ENCODE assay signal across 23 cellular contexts in genomic region chr13:110923086-110923485, GRCh38. TPM values are rescaled to one million over a fixed set of nuclear protein-coding genes. Genes with fewer than 3 reads are reported as not detected.
A peak's percentile ranks its signal among the peaks of the same experiment; 100 is the strongest.
DNase-seq lines count a peak whose midpoint lies in the region; ATAC-seq, FAIRE-seq and TF ChIP-seq lines count a peak whose summit lies in the region.
"Had no signal": no experiment of that assay in that cellular context is flagged by ENCODE, and none has a peak within 500 bp of the region (broad histone marks: within the 10 kb centered on the region; RNA-seq: fewer than 3 reads in every experiment).

No MANE protein-coding gene starts in this region.

- no peak overlapping the region for H4K8ac ChIP-seq in H9 (replicated peaks; ENCODE audit: insufficient read length, low read depth, low read length)

- CTCF ChIA-PET in K562 (lab: Yijun Ruan, JAX; ENCODE audit: low intra/inter-chr PET ratio): no interaction called here
- CTCF ChIA-PET in WTC11 (lab: Charles Lee): interaction anchor here (2.8 to 4.1 kb wide), 2 partner anchors 8 to 278 kb away, joined by 15 to 25 read pairs; partner anchors contain the start of gene ANKRD10
- CTCF ChIA-PET in SK-N-SH (lab: Yijun Ruan, JAX): interaction anchor here (1.0 kb wide), 1 partner anchor 9 kb away, joined by 3 read pairs; no protein-coding TSS in a partner anchor

- H3K9me2 ChIP-seq in SK-N-SH: no peaks in the 10 kb centered on the region

- H3K4me3 Mint-ChIP-seq in H9 (no peak overlapping the region), osteocyte (ENCODE audit: unreplicated experiment) (no peak overlapping the region), WTC11 (no peak overlapping the region)
- H3K4me3 Mint-ChIP-seq: B cell; CD8-positive, alpha-beta T cell; HFFc6 had no signal

- no peak overlapping the region for H3K27ac ChIP-seq in H9 (ENCODE audit: insufficient read length, low read depth, low read length)
- H3K27ac ChIP-seq in K562 (ENCODE audit: extremely low read depth, low read depth, low read length): no peak overlapping the region
- H3K27ac ChIP-seq in SK-N-SH (ENCODE audit: low read depth in 2 of 2, low read length in 1 of 2): no peak overlapping the region
- H3K27ac ChIP-seq: 22Rv1, BLaER1, C4-2B had no signal

- TF ChIP-seq CTCF in H9 (conservative IDR thresholded peaks at IDR 0.05) (no peak), K562 (IDR thresholded peaks at IDR 0.05 in 2 of 3, conservative IDR thresholded peaks at IDR 0.05 in 1 of 3; ENCODE audit: insufficient read depth in 2 of 3, low read depth in 1 of 3, low read length in 3 of 3) (no peak), osteocyte (IDR thresholded peaks at IDR 0.05) (no peak), WTC11 (IDR thresholded peaks at IDR 0.05) (no peak), SK-N-SH (IDR thresholded peaks at IDR 0.05) (no peak)

- no peaks in the 10 kb centered on the region for H3K36me3 Mint-ChIP-seq in H9 (ENCODE audit: insufficient read depth in 1 of 3, low read depth in 3 of 3)
- H3K36me3 Mint-ChIP-seq in osteocyte (ENCODE audit: unreplicated experiment): no peaks in the 10 kb centered on the region
- no peaks in the 10 kb centered on the region for H3K36me3 Mint-ChIP-seq in WTC11
- H3K36me3 Mint-ChIP-seq: CD4-positive, CD25-positive, alpha-beta regulatory T cell; CD8-positive, alpha-beta T cell had no signal

- TF ChIP-seq RAD21 in K562 (CRISPR knock-in tag; conservative IDR thresholded peaks at IDR 0.05 in 1 of 2, IDR thresholded peaks at IDR 0.05 in 1 of 2): no peak
- no peak for TF ChIP-seq RAD21 in SK-N-SH (IDR thresholded peaks at IDR 0.05; ENCODE audit: low read length)

- no peak overlapping the region for H2BK15ac ChIP-seq in H9 (ENCODE audit: low read depth, low read length)

- no peak overlapping the region for H2BK20ac ChIP-seq in H9 (ENCODE audit: low read depth, low read length, poor library complexity, severe bottlenecking)

- no peak overlapping the region for H3K4ac ChIP-seq in H9 (ENCODE audit: low read depth, low read length)

- H3K27ac Mint-ChIP-seq in H9 (no peak overlapping the region), osteocyte (ENCODE audit: unreplicated experiment) (no peak overlapping the region), WTC11 (no peak overlapping the region)
- H3K27ac Mint-ChIP-seq: B cell; CD4-positive, CD25-positive, alpha-beta regulatory T cell; CD8-positive, alpha-beta T cell; HFFc6 had no signal

- H3K23ac ChIP-seq in H9 (ENCODE audit: insufficient read length, low read depth, low read length): no peak overlapping the region

- H3K18ac ChIP-seq in H9 (ENCODE audit: insufficient read length, low read depth, low read length): no peak overlapping the region

- ATAC-seq in K562 (no peak), WTC11 (no peak), GM19351 (IDR thresholded peaks at IDR 0.05; ENCODE audit: unreplicated experiment) (no peak)
- ATAC-seq: CD8-positive, alpha-beta T cell had no signal

- no peak overlapping the region for H4K91ac ChIP-seq in H9 (ENCODE audit: insufficient read length, low read depth, low read length)

- FAIRE-seq in GM12891 (lab: Jason Lieb, UNC) (peak; percentile 31), K562 (lab: Jason Lieb, UNC) (no peak)
- FAIRE-seq: A204.1, D721Med, H1 had no signal

- H3K9ac ChIP-seq in H9 (ENCODE audit: extremely low read depth, insufficient read length, low read length): no peak overlapping the region
- H3K9ac ChIP-seq in K562 (ENCODE audit: insufficient read depth in 1 of 2, low read depth in 2 of 2, low read length in 2 of 2): no peak overlapping the region
- H3K9ac ChIP-seq in SK-N-SH: no peak overlapping the region
- H3K9ac ChIP-seq: BLaER1 had no signal

- H2AK5ac ChIP-seq in H9 (ENCODE audit: insufficient read length, low read length): no peak overlapping the region

- H3K14ac ChIP-seq in H9 (ENCODE audit: insufficient read depth, low read length): no peak overlapping the region

- H4K5ac ChIP-seq in H9 (ENCODE audit: insufficient read length, low read depth, low read length): no peak overlapping the region

- H3K79me2 ChIP-seq in H9 (ENCODE audit: insufficient read depth, low read length) (no peaks in the 10 kb centered on the region), K562 (ENCODE audit: control insufficient read depth, insufficient read depth, low read length) (no peaks in the 10 kb centered on the region), SK-N-SH (ENCODE audit: insufficient read depth) (no peaks in the 10 kb centered on the region)

- no peaks in the 10 kb centered on the region for H3K9me3 ChIP-seq in H9 (ENCODE audit: control insufficient read depth, low read depth, low read length)
- H3K9me3 ChIP-seq in K562 (replicated peaks; ENCODE audit: control insufficient read depth, insufficient read depth, low read depth, low read length): no peaks in the 10 kb centered on the region; the same call in 1 of the 2 replicates
- H3K9me3 ChIP-seq in SK-N-SH: no peaks in the 10 kb centered on the region
- H3K9me3 ChIP-seq: BLaER1, Caco-2, HAP-1 had no signal

- H2AFZ ChIP-seq in H9 (ENCODE audit: low read length) (no peak overlapping the region), K562 (ENCODE audit: low read depth, low read length) (no peak overlapping the region), SK-N-SH (ENCODE audit: low read depth) (no peak overlapping the region)

- no peak overlapping the region for H2BK120ac ChIP-seq in H9 (ENCODE audit: low read depth, low read length, poor library complexity, severe bottlenecking)

- no peak for TF ChIP-seq POLR2A in GM12891 (IDR thresholded peaks at IDR 0.05; ENCODE audit: low read depth, low read length)
- no peak for TF ChIP-seq POLR2A in K562 (conservative IDR thresholded peaks at IDR 0.05)

- in situ Hi-C loops in K562 (cut with MboI): loop anchor here (10.0 kb wide), 1 partner anchor 88 kb away; no protein-coding TSS in a partner anchor

- no peak overlapping the region for H3K4me3 ChIP-seq in K562
- no peak overlapping the region for H3K4me3 ChIP-seq in SK-N-SH (ENCODE audit: low read depth in 2 of 2, low read length in 1 of 2)
- H3K4me3 ChIP-seq: BLaER1, HAP-1 had no signal

- H3K36me3 ChIP-seq in K562 (ENCODE audit: control insufficient read depth, insufficient read depth, low read length): no peaks in the 10 kb centered on the region
- no peaks in the 10 kb centered on the region for H3K36me3 ChIP-seq in SK-N-SH (replicated peaks in 1 of 2; ENCODE audit: control insufficient read depth in 1 of 2, insufficient read depth in 2 of 2, low read length in 1 of 2)
- H3K36me3 ChIP-seq: BLaER1, HAP-1 had no signal

- POLR2A ChIA-PET in K562 (lab: Yijun Ruan, JAX) (no interaction called here), WTC11 (lab: Charles Lee) (no interaction called here), SK-N-SH (lab: Yijun Ruan, JAX) (no interaction called here)

- H3K9me3 Mint-ChIP-seq in H9 (no peaks in the 10 kb centered on the region), osteocyte (ENCODE audit: unreplicated experiment) (no peaks in the 10 kb centered on the region), WTC11 (no peaks in the 10 kb centered on the region)
- H3K9me3 Mint-ChIP-seq: CD4-positive, CD25-positive, alpha-beta regulatory T cell; CD8-positive, alpha-beta T cell; HFFc6 had no signal

- BruUV-seq in K562 (replicated peaks; lab: Mats Ljungman, UMichigan): no TSS peak

- H3K79me1 ChIP-seq in H9 (ENCODE audit: insufficient read depth, low read depth, low read length, poor library complexity, severe bottlenecking): no peaks in the 10 kb centered on the region

- no peaks in the 10 kb centered on the region for H3K27me3 ChIP-seq in H9 (ENCODE audit: insufficient read depth, low read length)
- no peaks in the 10 kb centered on the region for H3K27me3 ChIP-seq in K562 (ENCODE audit: control insufficient read depth in 2 of 2, insufficient read depth in 2 of 2, low read length in 2 of 2)
- no peaks in the 10 kb centered on the region for H3K27me3 ChIP-seq in SK-N-SH (ENCODE audit: insufficient read depth)
- H3K27me3 ChIP-seq: BLaER1 had no signal

- no peaks in the 10 kb centered on the region for H3K23me2 ChIP-seq in H9 (ENCODE audit: insufficient read length, low read depth, low read length, poor library complexity, severe bottlenecking)

- H3F3A ChIP-seq in SK-N-SH (replicated peaks; ENCODE audit: insufficient read depth): no peaks in the 10 kb centered on the region

- H3K27me3 Mint-ChIP-seq in H9 (ENCODE audit: low read depth): peaks cover 1% of the 10 kb centered on the region
- H3K27me3 Mint-ChIP-seq in osteocyte (ENCODE audit: unreplicated experiment): no peaks in the 10 kb centered on the region
- peaks cover 8% of the 10 kb centered on the region; the same call in 1 of the 2 replicates for H3K27me3 Mint-ChIP-seq in WTC11 (ENCODE audit: low read depth)

- H2BK5ac ChIP-seq in H9 (ENCODE audit: insufficient read length, low read length): no peak overlapping the region

- H3K56ac ChIP-seq in H9 (ENCODE audit: insufficient read length, low read depth, low read length): no peak overlapping the region

- WGBS in H9 (ENCODE audit: extremely low coverage, insufficient read length, low lambda C conversion rate): no CpG with 5 or more reads among the region's 7 CpGs
- 45% methylated on average over 7 of the region's 7 CpGs for WGBS in K562 (ENCODE audit: insufficient coverage, low coverage, missing lambda C conversion rate)
- WGBS in SK-N-SH (ENCODE audit: low lambda C conversion rate): 92% methylated on average over 7 of the region's 7 CpGs

- H4K20me1 ChIP-seq in H9 (ENCODE audit: control insufficient read depth, insufficient read depth, insufficient read length) (no peaks in the 10 kb centered on the region), K562 (replicated peaks; ENCODE audit: control insufficient read depth, insufficient read depth, low read length) (no peaks in the 10 kb centered on the region), SK-N-SH (ENCODE audit: insufficient read depth) (no peaks in the 10 kb centered on the region)
- H4K20me1 ChIP-seq: BLaER1 had no signal

- H3K4me2 ChIP-seq in H9 (ENCODE audit: insufficient read depth, insufficient read length, low read length) (no peak overlapping the region), K562 (ENCODE audit: insufficient read depth, low read length) (no peak overlapping the region), SK-N-SH (no peak overlapping the region)
- H3K4me2 ChIP-seq: BLaER1 had no signal

- H2BK12ac ChIP-seq in H9 (ENCODE audit: insufficient read length, low read depth, low read length): no peak overlapping the region

- TF ChIP-seq EP300 in K562 (IDR thresholded peaks at IDR 0.05; ENCODE audit: low read length): no peak
- no peak for TF ChIP-seq EP300 in SK-N-SH (IDR thresholded peaks at IDR 0.05; ENCODE audit: borderline replicate concordance in 1 of 2, low read depth in 1 of 2, low read length in 1 of 2)

- no peaks in the 10 kb centered on the region for H3K9me1 ChIP-seq in K562 (ENCODE audit: control insufficient read depth, insufficient read depth, low read length)

- peaks cover 3% of the 10 kb centered on the region; the same call in 1 of the 2 replicates for H3K4me1 ChIP-seq in H9 (ENCODE audit: insufficient read depth, low read length)
- H3K4me1 ChIP-seq in K562 (replicated peaks in 1 of 2; ENCODE audit: control insufficient read depth in 2 of 2, insufficient read depth in 2 of 2, low read length in 2 of 2): peaks cover 0 to 3% of the 10 kb centered on the region in 2 experiments; a peak in 3 of 5 replicates
- H3K4me1 ChIP-seq in SK-N-SH (ENCODE audit: control insufficient read depth in 1 of 2, insufficient read depth in 2 of 2, low read depth in 1 of 2, low read length in 1 of 2): peaks cover 0 to 5% of the 10 kb centered on the region in 2 experiments; a peak in 1 of 4 replicates
- H3K4me1 ChIP-seq: Caco-2 had no signal

- DNase-seq in GM12891 (ENCODE audit: insufficient read length, low spot score) (no peak), H9 (peak; percentile 20), K562 (ENCODE audit: extremely low read depth in 1 of 4, low spot score in 3 of 4) (no peak), osteocyte (ENCODE audit: extremely low spot score, unreplicated experiment) (peak; percentile 62), NCI-H2171 treated with DMSO at 0.1 percent for 48 hours (lab: John Stamatoyannopoulos, UW) (no peak), WTC11 (ENCODE audit: low spot score) (no peak), SK-N-SH (no peak)
- DNase-seq: Caco-2; CD4-positive, CD25-positive, alpha-beta regulatory T cell; CD8-positive, alpha-beta T cell; DMS 273 treated with DMSO at 0.1 percent for 48 hours; DMS79; GF-D8; HFFc6 had no signal

- H3K4me1 Mint-ChIP-seq in H9: peaks cover 26 to 28% of the 10 kb centered on the region in 2 experiments
- H3K4me1 Mint-ChIP-seq in osteocyte (ENCODE audit: unreplicated experiment): peaks cover 10% of the 10 kb centered on the region
- peaks cover 28% of the 10 kb centered on the region for H3K4me1 Mint-ChIP-seq in WTC11

- H3T11ph ChIP-seq in H9 (ENCODE audit: low read length): no peak overlapping the region

- intact Hi-C loops in K562 (cut with micrococcal nuclease): no loop called here

RNA-seq across cellular contexts. Expression of gene ANKRD10, which starts 8.2 kb away (rescaled TPM):
- 52.8 TPM for polyA plus RNA-seq in GM12891 (2012; ENCODE audit: low read depth, missing spikeins)
- 159 and 160 TPM in 2 replicates for total RNA-seq in H9 (2021)
- 178 and 324 TPM in 2 replicates for total RNA-seq in K562 (2011; cell fraction: chromatin; rRNA removed; ENCODE audit: low replicate concordance)
- 159 and 175 TPM in 2 replicates for total RNA-seq in K562 (2011; cell fraction: nucleolus; rRNA removed)
- 205 and 428 TPM in 2 replicates for total RNA-seq in K562 (2011; cell fraction: nucleoplasm; rRNA removed)
- total RNA-seq in K562 (2014; rRNA removed): 45.0 and 50.2 TPM in 2 replicates
- total RNA-seq in K562 (2014; rRNA removed; fragmentation: Illumina TruSeq; extraction: Trizol): 53.0 and 67.7 TPM in 2 replicates
- 45.4 and 61.9 TPM in 2 replicates for total RNA-seq in K562 (2015; rRNA removed; fragmentation: Illumina TruSeq; extraction: Trizol)
- 46.9 and 55.0 TPM in 2 replicates for total RNA-seq in K562 (2021)
- 169 and 183 TPM in 2 replicates for polyA plus RNA-seq in K562 (2011; rRNA removed)
- 54.2 and 61.3 TPM in 2 replicates for polyA plus RNA-seq in K562 (2011; cell fraction: cytosol; rRNA removed)
- 416 and 593 TPM in 2 replicates for polyA plus RNA-seq in K562 (2011; cell fraction: nucleus; rRNA removed)
- polyA plus RNA-seq in K562 (2012): 32.3 and 57.8 TPM in 2 replicates
- 21.7 and 23.2 TPM in 2 replicates for polyA plus RNA-seq in K562 (2014; fragmentation: Illumina TruSeq; extraction: Trizol)
- polyA plus RNA-seq in K562 (2014; fragmentation: Nextera tagmentation; extraction: Ambion mirVana): 10 to 100 TPM; 22.1 to 31.0 TPM
- polyA plus RNA-seq in K562 (2014; rRNA removed): 36.8 and 40.2 TPM in 2 replicates
- polyA minus RNA-seq in K562 (2011; rRNA and poly(A)+ RNA removed): 108 and 129 TPM in 2 replicates
- polyA minus RNA-seq in K562 (2011; cell fraction: cytosol; rRNA and poly(A)+ RNA removed): 91.0 and 108 TPM in 2 replicates
- polyA minus RNA-seq in K562 (2011; cell fraction: nucleus; rRNA and poly(A)+ RNA removed): 588 and 736 TPM in 2 replicates
- total RNA-seq in osteocyte: 248 and 257 TPM in 2 replicates
- total RNA-seq in WTC11 (2021): 176 to 219 TPM (median 191 TPM) in 3 replicates
- 53.2 and 77.8 TPM in 2 replicates for polyA plus RNA-seq in SK-N-SH (2012; rRNA removed)
- 20.7 and 22.2 TPM in 2 replicates for polyA plus RNA-seq in SK-N-SH (2012; cell fraction: cytosol; rRNA removed)
- 274 and 444 TPM in 2 replicates for polyA plus RNA-seq in SK-N-SH (2012; cell fraction: nucleus; rRNA removed)

Comparison
In these comparisons a context has a peak if more than half of its experiments do, and no peak if none do; other contexts are left out.
1. DNase-seq: peak in H9 (single experiment) and osteocyte (single experiment); none in GM12891 (single experiment), K562 (0 of 4), NCI-H2171 treated with DMSO at 0.1 percent for 48 hours (single experiment), WTC11 (single experiment) and SK-N-SH (single experiment).